ENCODE assay signal across 27 cellular contexts in the genomic region with DNA sequence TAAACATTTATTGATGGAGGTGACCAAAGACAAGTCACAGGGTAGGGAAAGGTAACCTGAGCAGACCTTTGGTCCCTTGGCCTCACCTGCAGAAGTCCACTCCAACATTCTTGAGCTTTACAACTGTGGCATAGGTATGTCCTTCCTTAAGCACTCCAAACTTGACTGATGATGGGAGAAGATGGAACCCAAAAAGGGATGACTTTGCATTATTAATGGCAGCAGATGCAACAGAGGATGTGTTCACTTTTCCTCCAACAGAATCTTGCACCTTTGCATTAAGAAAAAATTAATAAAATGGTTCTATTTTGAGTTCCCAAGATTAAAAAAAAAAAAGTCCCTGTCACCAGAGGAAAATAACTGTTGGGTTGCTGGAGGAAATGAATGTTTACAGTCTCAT. TPM values are rescaled to one million over a fixed set of nuclear protein-coding genes. Genes with fewer than 3 reads are reported as not detected.
DNase-seq lines count a peak whose midpoint lies in the region; ATAC-seq, FAIRE-seq and TF ChIP-seq lines count a peak whose summit lies in the region.
"Had no signal": no experiment of that assay in that cellular context is flagged by ENCODE, and none has a peak within 500 bp of the region (broad histone marks: within the 10 kb centered on the region; RNA-seq: fewer than 3 reads in every experiment).

No MANE protein-coding gene starts in this region.

- H3K27ac Mint-ChIP-seq in stimulated activated naive B cell treated with anti-CD40 and anti-IgM and Interleukin-4, amounts not matched to agents 10 μg/mL and 1 μg/mL and 100 μg/mL, for 72 hours: peak overlapping the region; percentile 5
- no peak overlapping the region for H3K27ac Mint-ChIP-seq in activated CD8-positive, alpha-beta T cell treated with anti-CD3 and anti-CD28 coated beads, Interleukin-2, amount 10 ng/mL, durations not matched to agents 7 days and 5 days
- H3K27ac Mint-ChIP-seq in immature natural killer cell: no peak overlapping the region
- H3K27ac Mint-ChIP-seq: CD14-positive monocyte; CD4-positive, alpha-beta memory T cell; CD4-positive, CD25-positive, alpha-beta regulatory T cell; CD8-positive, alpha-beta memory T cell had no signal

- ATAC-seq in HepG2 (no peak), right lobe of liver (no peak), K562 (no peak)
- ATAC-seq in stimulated activated naive B cell treated with anti-CD40 and anti-IgM and Interleukin-4, amounts not matched to agents 10 μg/mL and 1 μg/mL and 100 μg/mL, for 72 hours (replicated peaks): no peak
- ATAC-seq in activated CD8-positive, alpha-beta T cell treated with anti-CD3 and anti-CD28 coated beads, Interleukin-2, amount 10 ng/mL, durations not matched to agents 7 days and 5 days: no peak
- ATAC-seq: GM12878 had no signal

- H3K4me3 Mint-ChIP-seq in stimulated activated naive B cell treated with anti-CD40 and anti-IgM and Interleukin-4, amounts not matched to agents 10 μg/mL and 1 μg/mL and 100 μg/mL, for 72 hours: no peak overlapping the region
- H3K4me3 Mint-ChIP-seq in activated CD8-positive, alpha-beta T cell treated with anti-CD3 and anti-CD28 coated beads, Interleukin-2, amount 10 ng/mL, durations not matched to agents 7 days and 5 days: no peak overlapping the region
- H3K4me3 Mint-ChIP-seq in immature natural killer cell: no peak overlapping the region
- H3K4me3 Mint-ChIP-seq: CD14-positive monocyte; CD4-positive, alpha-beta memory T cell; CD4-positive, CD25-positive, alpha-beta regulatory T cell; CD8-positive, alpha-beta memory T cell had no signal

- H3K9me3 ChIP-seq in HepG2 (ENCODE audit: low read length) (no peaks in the 10 kb centered on the region), right lobe of liver (no peaks in the 10 kb centered on the region), K562 (replicated peaks; ENCODE audit: control insufficient read depth, insufficient read depth, low read depth, low read length) (no peaks in the 10 kb centered on the region)
- H3K9me3 ChIP-seq: BE2C, BLaER1 had no signal

- in situ Hi-C loops in HepG2 (cut with HindIII; ENCODE audit: extremely low pct_ligation_motif_present, low pct_unique_long_range_greater_than_20kb): no loop called here
- in situ Hi-C loops in K562 (cut with MboI): no loop called here

- TF ChIP-seq POLR2A in HepG2 (IDR thresholded peaks at IDR 0.05; ENCODE audit: insufficient read depth in 1 of 2, low read depth in 2 of 2, low read length in 2 of 2) (no peak), right lobe of liver (IDR thresholded peaks at IDR 0.05) (no peak), K562 (conservative IDR thresholded peaks at IDR 0.05) (no peak)

- DNase-seq in HepG2 (ENCODE audit: low spot score) (no peak), right lobe of liver (no peak), K562 (ENCODE audit: extremely low read depth in 1 of 4, low spot score in 3 of 4) (no peak), immature natural killer cell (no peak)
- DNase-seq in stimulated activated naive B cell treated with anti-CD40 and anti-IgM and Interleukin-4, amounts not matched to agents 10 μg/mL and 1 μg/mL and 100 μg/mL, for 72 hours: no peak
- DNase-seq in activated CD8-positive, alpha-beta T cell treated with anti-CD3 and anti-CD28 coated beads, Interleukin-2, amount 10 ng/mL, durations not matched to agents 7 days and 5 days: no peak
- DNase-seq: ACHN; BE2C; C1 segment of cervical spinal cord; CD4-positive, alpha-beta memory T cell; CD4-positive, CD25-positive, alpha-beta regulatory T cell; CD8-positive, alpha-beta memory T cell; COR-L47; DMS 273 treated with DMSO at 0.1 percent for 48 hours; DMS153; DMS53; DMS79; DND-41; EL; GDM1 had no signal

- BruUV-seq in HepG2 (replicated peaks; lab: Mats Ljungman, UMichigan) (no TSS peak), K562 (replicated peaks; lab: Mats Ljungman, UMichigan) (no TSS peak)

- TF ChIP-seq EP300 in HepG2 (IDR thresholded peaks at IDR 0.05; ENCODE audit: low read depth in 2 of 2, low read length in 2 of 2) (no peak), HepG2 (CRISPR knock-in tag; IDR thresholded peaks at IDR 0.05; ENCODE audit: borderline replicate concordance) (no peak), K562 (IDR thresholded peaks at IDR 0.05; ENCODE audit: low read length) (no peak)

- TF ChIP-seq RAD21 in HepG2 (CRISPR knock-in tag; IDR thresholded peaks at IDR 0.05) (no peak), K562 (CRISPR knock-in tag; conservative IDR thresholded peaks at IDR 0.05 in 1 of 2, IDR thresholded peaks at IDR 0.05 in 1 of 2) (no peak)

- no peak for FAIRE-seq in HepG2 (lab: Jason Lieb, UNC)
- no peak for FAIRE-seq in K562 (lab: Jason Lieb, UNC)
- FAIRE-seq: GM12878, GM12892, GM18507, GM19239 had no signal

- no peaks in the 10 kb centered on the region for H3K9me3 Mint-ChIP-seq in stimulated activated naive B cell treated with anti-CD40 and anti-IgM and Interleukin-4, amounts not matched to agents 10 μg/mL and 1 μg/mL and 100 μg/mL, for 72 hours
- H3K9me3 Mint-ChIP-seq in activated CD8-positive, alpha-beta T cell treated with anti-CD3 and anti-CD28 coated beads, Interleukin-2, amount 10 ng/mL, durations not matched to agents 7 days and 5 days (ENCODE audit: insufficient read depth): no peaks in the 10 kb centered on the region
- H3K9me3 Mint-ChIP-seq in immature natural killer cell: no peaks in the 10 kb centered on the region
- H3K9me3 Mint-ChIP-seq: CD4-positive, alpha-beta memory T cell; CD4-positive, CD25-positive, alpha-beta regulatory T cell; CD8-positive, alpha-beta memory T cell had no signal

- H3K9me1 ChIP-seq in K562 (ENCODE audit: control insufficient read depth, insufficient read depth, low read length): no peaks in the 10 kb centered on the region

- no peaks in the 10 kb centered on the region for H3K36me3 Mint-ChIP-seq in stimulated activated naive B cell treated with anti-CD40 and anti-IgM and Interleukin-4, amounts not matched to agents 10 μg/mL and 1 μg/mL and 100 μg/mL, for 72 hours
- no peaks in the 10 kb centered on the region for H3K36me3 Mint-ChIP-seq in activated CD8-positive, alpha-beta T cell treated with anti-CD3 and anti-CD28 coated beads, Interleukin-2, amount 10 ng/mL, durations not matched to agents 7 days and 5 days (ENCODE audit: low read depth)
- H3K36me3 Mint-ChIP-seq in immature natural killer cell: no peaks in the 10 kb centered on the region
- H3K36me3 Mint-ChIP-seq: CD14-positive monocyte; CD4-positive, alpha-beta memory T cell; CD4-positive, CD25-positive, alpha-beta regulatory T cell had no signal

- no peaks in the 10 kb centered on the region for H3K4me1 ChIP-seq in HepG2 (ENCODE audit: insufficient read depth, low read length)
- H3K4me1 ChIP-seq in right lobe of liver: no peaks in the 10 kb centered on the region
- H3K4me1 ChIP-seq in K562 (replicated peaks in 1 of 2; ENCODE audit: control insufficient read depth in 2 of 2, insufficient read depth in 2 of 2, low read length in 2 of 2): no peaks in the 10 kb centered on the region
- H3K4me1 ChIP-seq: BE2C, BLaER1 had no signal

- H3K4me2 ChIP-seq in HepG2 (ENCODE audit: low read depth, low read length): no peak overlapping the region
- no peak overlapping the region for H3K4me2 ChIP-seq in K562 (ENCODE audit: insufficient read depth, low read length)
- H3K4me2 ChIP-seq: BLaER1 had no signal

- intact Hi-C loops in HepG2 (cut with micrococcal nuclease; ENCODE audit: unreplicated experiment): no loop called here
- intact Hi-C loops in right lobe of liver (cut with DNase I): no loop called here
- intact Hi-C loops in K562 (cut with micrococcal nuclease): no loop called here

- POLR2A ChIA-PET in HepG2 (lab: Yijun Ruan, JAX): no interaction called here
- POLR2A ChIA-PET in K562 (lab: Yijun Ruan, JAX): interaction anchor here (0.7 kb wide), 1 partner anchor 409 kb away, joined by 3 read pairs; no protein-coding TSS in a partner anchor
- POLR2A ChIA-PET in activated CD8-positive, alpha-beta T cell treated with anti-CD3 and anti-CD28 coated beads, Interleukin-2, amount 10 ng/mL, durations not matched to agents 7 days and 5 days (lab: Charles Lee): no interaction called here

- TF ChIP-seq CTCF in HepG2 (CRISPR knock-in tag; IDR thresholded peaks at IDR 0.05) (no peak), right lobe of liver (IDR thresholded peaks at IDR 0.05) (no peak), K562 (IDR thresholded peaks at IDR 0.05 in 2 of 3, conservative IDR thresholded peaks at IDR 0.05 in 1 of 3; ENCODE audit: insufficient read depth in 2 of 3, low read depth in 1 of 3, low read length in 3 of 3) (no peak)

- H4K20me1 ChIP-seq in HepG2 (ENCODE audit: insufficient read depth, low read length): no peaks in the 10 kb centered on the region
- H4K20me1 ChIP-seq in K562 (replicated peaks; ENCODE audit: control insufficient read depth, insufficient read depth, low read length): no peaks in the 10 kb centered on the region
- H4K20me1 ChIP-seq: BLaER1 had no signal

- CTCF ChIA-PET in HepG2 (lab: Yijun Ruan, JAX; ENCODE audit: low intra/inter-chr PET ratio, low total read pairs): no interaction called here
- CTCF ChIA-PET in K562 (lab: Yijun Ruan, JAX; ENCODE audit: low intra/inter-chr PET ratio): no interaction called here
- CTCF ChIA-PET in activated CD8-positive, alpha-beta T cell treated with anti-CD3 and anti-CD28 coated beads, Interleukin-2, amount 10 ng/mL, durations not matched to agents 7 days and 5 days (lab: Charles Lee): no interaction called here

- H3K36me3 ChIP-seq in HepG2 (replicated peaks in 1 of 2; ENCODE audit: control insufficient read depth in 1 of 2, insufficient read depth in 2 of 2, low read length in 2 of 2): no peaks in the 10 kb centered on the region
- H3K36me3 ChIP-seq in right lobe of liver: no peaks in the 10 kb centered on the region
- H3K36me3 ChIP-seq in K562 (ENCODE audit: control insufficient read depth, insufficient read depth, low read length): no peaks in the 10 kb centered on the region
- H3K36me3 ChIP-seq: BE2C, BLaER1 had no signal

- peaks cover 3 to 13% of the 10 kb centered on the region in 2 donors for H3K4me1 Mint-ChIP-seq in stimulated activated naive B cell treated with anti-CD40 and anti-IgM and Interleukin-4, amounts not matched to agents 10 μg/mL and 1 μg/mL and 100 μg/mL, for 72 hours
- H3K4me1 Mint-ChIP-seq in activated CD8-positive, alpha-beta T cell treated with anti-CD3 and anti-CD28 coated beads, Interleukin-2, amount 10 ng/mL, durations not matched to agents 7 days and 5 days (ENCODE audit: low read depth): no peaks in the 10 kb centered on the region
- no peaks in the 10 kb centered on the region for H3K4me1 Mint-ChIP-seq in immature natural killer cell
- H3K4me1 Mint-ChIP-seq: CD4-positive, alpha-beta memory T cell; CD4-positive, CD25-positive, alpha-beta regulatory T cell; CD8-positive, alpha-beta memory T cell had no signal

- H3K4me3 ChIP-seq in HepG2 (replicated peaks in 1 of 3; ENCODE audit: insufficient read depth in 1 of 3, low read depth in 2 of 3, low read length in 3 of 3): no peak overlapping the region
- no peak overlapping the region for H3K4me3 ChIP-seq in right lobe of liver
- H3K4me3 ChIP-seq in K562: no peak overlapping the region
- H3K4me3 ChIP-seq: BLaER1, GM12878 had no signal

- H2AFZ ChIP-seq in HepG2 (ENCODE audit: low read length): no peak overlapping the region
- H2AFZ ChIP-seq in K562 (ENCODE audit: low read depth, low read length): no peak overlapping the region

- H3K9ac ChIP-seq in HepG2 (ENCODE audit: insufficient read depth, low read depth, low read length): no peak overlapping the region
- no peak overlapping the region for H3K9ac ChIP-seq in K562 (ENCODE audit: insufficient read depth in 1 of 2, low read depth in 2 of 2, low read length in 2 of 2)
- H3K9ac ChIP-seq: BLaER1 had no signal

- no peaks in the 10 kb centered on the region for H3K79me2 ChIP-seq in HepG2 (ENCODE audit: insufficient read depth, low read length)
- H3K79me2 ChIP-seq in K562 (ENCODE audit: control insufficient read depth, insufficient read depth, low read length): no peaks in the 10 kb centered on the region

- H3K27me3 ChIP-seq in HepG2 (ENCODE audit: control insufficient read depth in 1 of 2, insufficient read depth in 2 of 2, low read length in 2 of 2) (no peaks in the 10 kb centered on the region), right lobe of liver (no peaks in the 10 kb centered on the region), K562 (ENCODE audit: control insufficient read depth in 2 of 2, insufficient read depth in 2 of 2, low read length in 2 of 2) (peaks cover 0 to 4% of the 10 kb centered on the region in 2 experiments; a peak in 3 of 5 replicates)
- H3K27me3 ChIP-seq: BE2C, BLaER1 had no signal

- H3K27ac ChIP-seq in HepG2 (ENCODE audit: extremely low read length, insufficient read depth, low read length): no peak overlapping the region
- no peak overlapping the region for H3K27ac ChIP-seq in right lobe of liver
- no peak overlapping the region for H3K27ac ChIP-seq in K562 (ENCODE audit: extremely low read depth, low read depth, low read length)
- H3K27ac ChIP-seq: 22Rv1, BLaER1 had no signal

- no peaks in the 10 kb centered on the region for H3K27me3 Mint-ChIP-seq in stimulated activated naive B cell treated with anti-CD40 and anti-IgM and Interleukin-4, amounts not matched to agents 10 μg/mL and 1 μg/mL and 100 μg/mL, for 72 hours
- H3K27me3 Mint-ChIP-seq in activated CD8-positive, alpha-beta T cell treated with anti-CD3 and anti-CD28 coated beads, Interleukin-2, amount 10 ng/mL, durations not matched to agents 7 days and 5 days (ENCODE audit: low read depth): peaks cover 6% of the 10 kb centered on the region
- peaks cover 2 to 6% (median 3%) of the 10 kb centered on the region in 3 donors for H3K27me3 Mint-ChIP-seq in immature natural killer cell (ENCODE audit: low read depth in 3 of 3)
- H3K27me3 Mint-ChIP-seq: CD4-positive, CD25-positive, alpha-beta regulatory T cell had no signal

RNA-seq across cellular contexts. Expression of gene WDR3, which starts 42.2 kb away (rescaled TPM):
- total RNA-seq in HepG2 (2016; rRNA removed; fragmentation: Illumina TruSeq; extraction: Trizol): 55.5 and 92.3 TPM in 2 replicates
- total RNA-seq in HepG2 (2016; cell fraction: cytosol; rRNA removed; fragmentation: Illumina TruSeq; extraction: Trizol; ENCODE audit: low read depth): 1.2 and 1.9 TPM in 2 replicates
- total RNA-seq in HepG2 (2016; cell fraction: insoluble cytoplasmic fraction; rRNA removed; fragmentation: Illumina TruSeq; extraction: Trizol): 57.3 and 87.1 TPM in 2 replicates
- 7.7 and 8.9 TPM in 2 replicates for total RNA-seq in HepG2 (2016; cell fraction: membrane; rRNA removed; fragmentation: Illumina TruSeq; extraction: Trizol)
- 38.5 and 39.2 TPM in 2 replicates for total RNA-seq in HepG2 (2016; cell fraction: nucleus; rRNA removed; fragmentation: Illumina TruSeq; extraction: Trizol)
- polyA plus RNA-seq in HepG2 (2011; rRNA removed): 15.9 and 18.0 TPM in 2 replicates
- polyA plus RNA-seq in HepG2 (2011; cell fraction: cytosol; rRNA removed): 9.4 and 16.2 TPM in 2 replicates
- polyA plus RNA-seq in HepG2 (2011; cell fraction: nucleus; rRNA removed): 11.6 and 12.6 TPM in 2 replicates
- 22.5 and 23.5 TPM in 2 replicates for polyA plus RNA-seq in HepG2 (2012)
- polyA plus RNA-seq in HepG2 (2016; cell fraction: cytosol; fragmentation: Illumina TruSeq; extraction: Trizol; ENCODE audit: low read depth): 0.53 and 0.67 TPM in 2 replicates
- polyA plus RNA-seq in HepG2 (2016; cell fraction: insoluble cytoplasmic fraction; fragmentation: Illumina TruSeq; extraction: Trizol; ENCODE audit: low read depth): 43.1 and 44.3 TPM in 2 replicates
- polyA plus RNA-seq in HepG2 (2016; cell fraction: membrane; fragmentation: Illumina TruSeq; extraction: Trizol; ENCODE audit: low read depth): 1.5 and 2.5 TPM in 2 replicates
- polyA plus RNA-seq in HepG2 (2016; cell fraction: nucleus; fragmentation: Illumina TruSeq; extraction: Trizol; ENCODE audit: insufficient read depth, low read depth): 18.7 and 19.6 TPM in 2 replicates
- polyA minus RNA-seq in HepG2 (2011; rRNA and poly(A)+ RNA removed; ENCODE audit: low replicate concordance): 26.3 and 77.1 TPM in 2 replicates
- 20.9 and 25.4 TPM in 2 replicates for polyA minus RNA-seq in HepG2 (2011; cell fraction: cytosol; rRNA and poly(A)+ RNA removed)
- 24.6 and 26.6 TPM in 2 replicates for polyA minus RNA-seq in HepG2 (2011; cell fraction: nucleus; rRNA and poly(A)+ RNA removed)
- total RNA-seq in right lobe of liver: 10 to 100 TPM; 10.4 to 18.8 (median 15.1) TPM
- total RNA-seq in K562 (2011; cell fraction: chromatin; rRNA removed; ENCODE audit: low replicate concordance): 46.6 and 73.0 TPM in 2 replicates
- total RNA-seq in K562 (2011; cell fraction: nucleolus; rRNA removed): 16.8 and 17.2 TPM in 2 replicates
- total RNA-seq in K562 (2011; cell fraction: nucleoplasm; rRNA removed): 22.1 and 23.6 TPM in 2 replicates
- total RNA-seq in K562 (2014; rRNA removed): 43.9 and 44.5 TPM in 2 replicates
- total RNA-seq in K562 (2014; rRNA removed; fragmentation: Illumina TruSeq; extraction: Trizol): 112 and 126 TPM in 2 replicates
- 74.1 and 76.5 TPM in 2 replicates for total RNA-seq in K562 (2015; rRNA removed; fragmentation: Illumina TruSeq; extraction: Trizol)
- 74.8 and 75.0 TPM in 2 replicates for total RNA-seq in K562 (2021)
- 63.3 and 105 TPM in 2 replicates for polyA plus RNA-seq in K562 (2011; rRNA removed)
- 21.0 and 37.9 TPM in 2 replicates for polyA plus RNA-seq in K562 (2011; cell fraction: cytosol; rRNA removed)
- polyA plus RNA-seq in K562 (2011; cell fraction: nucleus; rRNA removed): 28.3 and 31.4 TPM in 2 replicates
- polyA plus RNA-seq in K562 (2012): 21.5 and 53.6 TPM in 2 replicates
- 89.0 and 110 TPM in 2 replicates for polyA plus RNA-seq in K562 (2014; fragmentation: Illumina TruSeq; extraction: Trizol)
- polyA plus RNA-seq in K562 (2014; fragmentation: Nextera tagmentation; extraction: Ambion mirVana): 100 to 1,000 TPM in 1 of 2 experiments, 10 to 100 TPM in 1; 51.7 to 122 TPM
- polyA plus RNA-seq in K562 (2014; rRNA removed): 40.6 and 44.0 TPM in 2 replicates
- 243 and 326 TPM in 2 replicates for polyA minus RNA-seq in K562 (2011; rRNA and poly(A)+ RNA removed)
- 33.9 and 74.5 TPM in 2 replicates for polyA minus RNA-seq in K562 (2011; cell fraction: cytosol; rRNA and poly(A)+ RNA removed)
- 22.3 and 40.9 TPM in 2 replicates for polyA minus RNA-seq in K562 (2011; cell fraction: nucleus; rRNA and poly(A)+ RNA removed)
- total RNA-seq in activated CD8-positive, alpha-beta T cell treated with anti-CD3 and anti-CD28 coated beads, Interleukin-2, amount 10 ng/mL, durations not matched to agents 7 days and 5 days: 10 to 100 TPM; 25.3 to 27.5 TPM
- polyA plus RNA-seq in immature natural killer cell: 10 to 100 TPM; 11.8 to 20.1 (median 17.0) TPM

RNA-seq across cellular contexts. Expression of gene GDAP2, which starts 42.4 kb away (rescaled TPM):
- total RNA-seq in HepG2 (2016; rRNA removed; fragmentation: Illumina TruSeq; extraction: Trizol) (23.2 and 36.1 TPM in 2 replicates), right lobe of liver (10 to 100 TPM; 11.3 to 16.2 (median 13.2) TPM), K562 (2014; rRNA removed) (7.9 and 13.2 TPM in 2 replicates), K562 (2014; rRNA removed; fragmentation: Illumina TruSeq; extraction: Trizol) (19.6 and 22.8 TPM in 2 replicates), K562 (2015; rRNA removed; fragmentation: Illumina TruSeq; extraction: Trizol) (14.8 and 17.0 TPM in 2 replicates), K562 (2021) (16.2 and 22.0 TPM in 2 replicates)
- 15.8 and 17.4 TPM in 2 replicates for total RNA-seq in HepG2 (2016; cell fraction: cytosol; rRNA removed; fragmentation: Illumina TruSeq; extraction: Trizol; ENCODE audit: low read depth)
- 21.4 and 33.7 TPM in 2 replicates for total RNA-seq in HepG2 (2016; cell fraction: insoluble cytoplasmic fraction; rRNA removed; fragmentation: Illumina TruSeq; extraction: Trizol)
- total RNA-seq in HepG2 (2016; cell fraction: membrane; rRNA removed; fragmentation: Illumina TruSeq; extraction: Trizol): 18.8 and 20.0 TPM in 2 replicates
- total RNA-seq in HepG2 (2016; cell fraction: nucleus; rRNA removed; fragmentation: Illumina TruSeq; extraction: Trizol): 26.1 and 28.4 TPM in 2 replicates
- polyA plus RNA-seq in HepG2 (2011; rRNA removed) (10.2 and 11.4 TPM in 2 replicates), K562 (2011; rRNA removed) (17.7 and 23.1 TPM in 2 replicates), K562 (2014; fragmentation: Illumina TruSeq; extraction: Trizol) (11.7 and 13.2 TPM in 2 replicates), K562 (2014; fragmentation: Nextera tagmentation; extraction: Ambion mirVana) (1 to 10 TPM; 4.1 to 7.2 TPM), K562 (2014; rRNA removed) (10.1 and 10.2 TPM in 2 replicates), immature natural killer cell (10 to 100 TPM in 2 of 3 donors, 1 to 10 TPM in 1; 4.5 to 16.4 (median 10.6) TPM)
- polyA plus RNA-seq in HepG2 (2011; cell fraction: cytosol; rRNA removed): 4.1 and 7.7 TPM in 2 replicates
- polyA plus RNA-seq in HepG2 (2011; cell fraction: nucleus; rRNA removed): 5.7 and 6.5 TPM in 2 replicates
- 5.7 and 7.5 TPM in 2 replicates for polyA plus RNA-seq in HepG2 (2012)
- polyA plus RNA-seq in HepG2 (2016; cell fraction: cytosol; fragmentation: Illumina TruSeq; extraction: Trizol; ENCODE audit: low read depth): 3.4 and 5.5 TPM in 2 replicates
- polyA plus RNA-seq in HepG2 (2016; cell fraction: insoluble cytoplasmic fraction; fragmentation: Illumina TruSeq; extraction: Trizol; ENCODE audit: low read depth): 24.3 and 32.0 TPM in 2 replicates
- polyA plus RNA-seq in HepG2 (2016; cell fraction: membrane; fragmentation: Illumina TruSeq; extraction: Trizol; ENCODE audit: low read depth): 5.9 and 7.6 TPM in 2 replicates
- 12.3 and 14.2 TPM in 2 replicates for polyA plus RNA-seq in HepG2 (2016; cell fraction: nucleus; fragmentation: Illumina TruSeq; extraction: Trizol; ENCODE audit: insufficient read depth, low read depth)
- 11.9 and 20.4 TPM in 2 replicates for polyA minus RNA-seq in HepG2 (2011; rRNA and poly(A)+ RNA removed; ENCODE audit: low replicate concordance)
- polyA minus RNA-seq in HepG2 (2011; cell fraction: cytosol; rRNA and poly(A)+ RNA removed): 12.5 and 12.6 TPM in 2 replicates
- polyA minus RNA-seq in HepG2 (2011; cell fraction: nucleus; rRNA and poly(A)+ RNA removed): 61.7 and 71.1 TPM in 2 replicates
- total RNA-seq in K562 (2011; cell fraction: chromatin; rRNA removed; ENCODE audit: low replicate concordance): 16.4 and 43.1 TPM in 2 replicates
- 6.7 and 11.3 TPM in 2 replicates for total RNA-seq in K562 (2011; cell fraction: nucleolus; rRNA removed)
- total RNA-seq in K562 (2011; cell fraction: nucleoplasm; rRNA removed): 20.4 and 29.3 TPM in 2 replicates
- 4.3 and 8.2 TPM in 2 replicates for polyA plus RNA-seq in K562 (2011; cell fraction: cytosol; rRNA removed)
- polyA plus RNA-seq in K562 (2011; cell fraction: nucleus; rRNA removed): 11.5 and 14.9 TPM in 2 replicates
- 7.9 and 8.2 TPM in 2 replicates for polyA plus RNA-seq in K562 (2012)
- 41.4 and 50.0 TPM in 2 replicates for polyA minus RNA-seq in K562 (2011; rRNA and poly(A)+ RNA removed)
- polyA minus RNA-seq in K562 (2011; cell fraction: cytosol; rRNA and poly(A)+ RNA removed): 10.5 and 13.2 TPM in 2 replicates
- polyA minus RNA-seq in K562 (2011; cell fraction: nucleus; rRNA and poly(A)+ RNA removed): 20.5 and 41.5 TPM in 2 replicates
- 10 to 100 TPM; 19.8 to 21.1 TPM for total RNA-seq in activated CD8-positive, alpha-beta T cell treated with anti-CD3 and anti-CD28 coated beads, Interleukin-2, amount 10 ng/mL, durations not matched to agents 7 days and 5 days

Comparison
In these comparisons a context has a peak if more than half of its experiments do, and no peak if none do; other contexts are left out.
1. Of the 241 proteins assayed by ChIP-seq in both HepG2 and K562: peak only in HepG2: MAFK; only in K562: MAFG; in both: MAFF; in neither: 238.